14 cellular contexts compared by ENCODE assay signal in genomic region chr5:175656966-175657365, GRCh38. TPM values are rescaled to one million over a fixed set of nuclear protein-coding genes. Genes with fewer than 3 reads are reported as not detected.
A peak's percentile ranks its signal among the peaks of the same experiment; 100 is the strongest.
DNase-seq lines count a peak whose midpoint lies in the region; ATAC-seq and TF ChIP-seq lines count a peak whose summit lies in the region.
"Had no signal": no experiment of that assay in that cellular context is flagged by ENCODE, and none has a peak within 500 bp of the region (broad histone marks: within the 10 kb centered on the region; RNA-seq: fewer than 3 reads in every experiment).

No MANE protein-coding gene starts in this region.

- no peaks in the 10 kb centered on the region for H3K9me3 Mint-ChIP-seq in CD8-positive, alpha-beta memory T cell
- H3K9me3 Mint-ChIP-seq in activated T-helper 17 cell treated with anti-CD3 and anti-CD28 coated beads, Interleukin-2, amount 50 U/mL, for 72 hours = no peaks in the 10 kb centered on the region
- H3K9me3 Mint-ChIP-seq in immature natural killer cell = no peaks in the 10 kb centered on the region

- H3K18ac ChIP-seq in trophoblast cell (ENCODE audit: low read length) = no peak overlapping the region

- no peak overlapping the region for H3K14ac ChIP-seq in trophoblast cell (ENCODE audit: low read length)

- no peak overlapping the region for H3K27ac Mint-ChIP-seq in CD8-positive, alpha-beta memory T cell
- H3K27ac Mint-ChIP-seq in activated T-helper 17 cell treated with anti-CD3 and anti-CD28 coated beads, Interleukin-2, amount 50 U/mL, for 72 hours = peak overlapping the region; percentile 76
- no peak overlapping the region for H3K27ac Mint-ChIP-seq in immature natural killer cell

- no peak for ATAC-seq in activated T-helper 17 cell treated with anti-CD3 and anti-CD28 coated beads, Interleukin-2, amount 50 U/mL, for 72 hours (replicated peaks)
- ATAC-seq in omental fat pad (ENCODE audit: low FRiP score) (no peak), HG03039 (IDR thresholded peaks at IDR 0.05; ENCODE audit: unreplicated experiment) (no peak)
- ATAC-seq: left colon had no signal

- H3K9me3 ChIP-seq in BLaER1 (no peaks in the 10 kb centered on the region), trophoblast cell (ENCODE audit: insufficient read depth, low read depth, low read length) (peaks cover 4% of the 10 kb centered on the region), Peyer's patch (peaks cover 0 to 3% (median 0%) of the 10 kb centered on the region in 4 donors)
- no peaks in the 10 kb centered on the region for H3K9me3 ChIP-seq in CD8-positive, alpha-beta memory T cell (ENCODE audit: low read length)
- H3K9me3 ChIP-seq: psoas muscle had no signal

- H3K23ac ChIP-seq in trophoblast cell (ENCODE audit: low read length) = no peak overlapping the region

- no peaks in the 10 kb centered on the region for H3K79me1 ChIP-seq in trophoblast cell (ENCODE audit: low read length)

- H3K27me3 Mint-ChIP-seq in CD8-positive, alpha-beta memory T cell = peaks cover 12 to 15% of the 10 kb centered on the region in 2 donors
- no peaks in the 10 kb centered on the region for H3K27me3 Mint-ChIP-seq in activated T-helper 17 cell treated with anti-CD3 and anti-CD28 coated beads, Interleukin-2, amount 50 U/mL, for 72 hours
- H3K27me3 Mint-ChIP-seq in immature natural killer cell (ENCODE audit: low read depth in 3 of 3) = peaks cover 26 to 43% (median 27%) of the 10 kb centered on the region in 3 donors

- CTCF ChIA-PET in CD8-positive, alpha-beta memory T cell (lab: Charles Lee) = interaction anchor here (0.7 to 0.9 kb wide), 2 partner anchors 123 to 209 kb away, joined by 3 to 4 read pairs; no protein-coding TSS in a partner anchor

- H2BK12ac ChIP-seq in trophoblast cell (ENCODE audit: low read length) = no peak overlapping the region

- no peaks in the 10 kb centered on the region for H3K36me3 Mint-ChIP-seq in CD8-positive, alpha-beta memory T cell
- peaks cover 7% of the 10 kb centered on the region for H3K36me3 Mint-ChIP-seq in activated T-helper 17 cell treated with anti-CD3 and anti-CD28 coated beads, Interleukin-2, amount 50 U/mL, for 72 hours (ENCODE audit: low read depth)
- H3K36me3 Mint-ChIP-seq in immature natural killer cell = no peaks in the 10 kb centered on the region

- H3K4ac ChIP-seq in trophoblast cell (ENCODE audit: low read depth, low read length) = no peak overlapping the region

- peaks cover 67% of the 10 kb centered on the region for H3K4me1 ChIP-seq in BLaER1
- H3K4me1 ChIP-seq in CD8-positive, alpha-beta memory T cell (ENCODE audit: insufficient read depth, low read length) = peaks cover 74% of the 10 kb centered on the region
- H3K4me1 ChIP-seq in trophoblast cell (ENCODE audit: control insufficient read depth in 1 of 2, insufficient read depth in 2 of 2, low read length in 2 of 2) = peaks cover 9 to 12% of the 10 kb centered on the region in 2 experiments
- peaks cover 0 to 10% (median 0%) of the 10 kb centered on the region in 4 donors for H3K4me1 ChIP-seq in Peyer's patch
- H3K4me1 ChIP-seq: psoas muscle had no signal

- H2BK5ac ChIP-seq in trophoblast cell (ENCODE audit: low read depth, low read length, poor library complexity) = no peak overlapping the region

- H3K79me2 ChIP-seq in trophoblast cell (ENCODE audit: control insufficient read depth, insufficient read depth, low read length, poor library complexity) = no peaks in the 10 kb centered on the region

- no peak overlapping the region for H4K8ac ChIP-seq in trophoblast cell (ENCODE audit: low read depth, low read length)

- POLR2A ChIA-PET in CD8-positive, alpha-beta memory T cell (lab: Charles Lee) = no interaction called here

- H3K4me1 Mint-ChIP-seq in CD8-positive, alpha-beta memory T cell = peaks cover 65 to 74% (median 70%) of the 10 kb centered on the region in 3 donors
- H3K4me1 Mint-ChIP-seq in activated T-helper 17 cell treated with anti-CD3 and anti-CD28 coated beads, Interleukin-2, amount 50 U/mL, for 72 hours = peaks cover 54% of the 10 kb centered on the region
- H3K4me1 Mint-ChIP-seq in immature natural killer cell = peaks cover 39 to 50% of the 10 kb centered on the region in 2 donors

- H3K27me3 ChIP-seq in BLaER1 (no peaks in the 10 kb centered on the region), trophoblast cell (ENCODE audit: insufficient read depth, low read length) (peaks cover 8% of the 10 kb centered on the region), Peyer's patch (peaks cover 0 to 11% of the 10 kb centered on the region in 2 donors)
- no peaks in the 10 kb centered on the region for H3K27me3 ChIP-seq in CD8-positive, alpha-beta memory T cell (ENCODE audit: insufficient read depth, low read length, poor library complexity, severe bottlenecking)

- peak overlapping the region; percentile 95 for H3K4me2 ChIP-seq in BLaER1
- H3K4me2 ChIP-seq in trophoblast cell (ENCODE audit: low read length) = no peak overlapping the region

- no peak overlapping the region for H2AFZ ChIP-seq in trophoblast cell (ENCODE audit: insufficient read depth, low read length, poor library complexity)

- no peak overlapping the region for H2AK5ac ChIP-seq in trophoblast cell (ENCODE audit: low read length)

- no peak overlapping the region for H2BK120ac ChIP-seq in trophoblast cell (ENCODE audit: insufficient read depth, low read length, poor library complexity)

- H3K36me3 ChIP-seq in BLaER1 = peaks cover 8% of the 10 kb centered on the region; the same call in 1 of the 2 replicates
- no peaks in the 10 kb centered on the region for H3K36me3 ChIP-seq in CD8-positive, alpha-beta memory T cell (ENCODE audit: insufficient read depth, low read length)
- H3K36me3 ChIP-seq in trophoblast cell (ENCODE audit: control insufficient read depth in 1 of 2, insufficient read depth in 2 of 2, low read length in 2 of 2) = no peaks in the 10 kb centered on the region
- H3K36me3 ChIP-seq in Peyer's patch = no peaks in the 10 kb centered on the region

- no peak overlapping the region for H4K91ac ChIP-seq in trophoblast cell (ENCODE audit: low read depth, low read length)

- no peak for TF ChIP-seq POLR2A in Peyer's patch (IDR thresholded peaks at IDR 0.05)

- H4K12ac ChIP-seq in trophoblast cell (ENCODE audit: low read depth, low read length) = no peak overlapping the region

- peaks cover 16% of the 10 kb centered on the region for H4K20me1 ChIP-seq in BLaER1

- H3K4me3 ChIP-seq in BLaER1 (peak overlapping the region; percentile 93; the same call in 1 of the 2 replicates), trophoblast cell (ENCODE audit: low read depth, low read length) (no peak overlapping the region), Peyer's patch (no peak overlapping the region)
- H3K4me3 ChIP-seq in CD8-positive, alpha-beta memory T cell (ENCODE audit: low read length) = no peak overlapping the region

- no peak for DNase-seq in CD8-positive, alpha-beta memory T cell
- DNase-seq in immature natural killer cell (no peak), trophoblast cell (no peak), omental fat pad (ENCODE audit: low spot score) (no peak), Peyer's patch (no peak)
- DNase-seq: effector CD8-positive, alpha-beta T cell; KG1; left colon; NCI-H2171 treated with DMSO at 0.1 percent for 48 hours; psoas muscle had no signal

- no CpG with 5 or more reads among the region's 8 CpGs for WGBS in trophoblast cell (ENCODE audit: extremely low coverage, insufficient coverage, insufficient read length)

- no peak overlapping the region for H3K9ac ChIP-seq in BLaER1
- H3K9ac ChIP-seq in trophoblast cell (ENCODE audit: low read length) = no peak overlapping the region

- H3K27ac ChIP-seq in BLaER1 (no peak overlapping the region; the same call in 1 of the 2 replicates), trophoblast cell (ENCODE audit: low read depth, low read length) (no peak overlapping the region), Peyer's patch (no peak overlapping the region)
- no peak overlapping the region for H3K27ac ChIP-seq in CD8-positive, alpha-beta memory T cell (ENCODE audit: low read depth, low read length)
- H3K27ac ChIP-seq: psoas muscle had no signal

- no peak for TF ChIP-seq CTCF in omental fat pad (IDR thresholded peaks at IDR 0.05)
- TF ChIP-seq CTCF in Peyer's patch (IDR thresholded peaks at IDR 0.05) = no peak

- H3K4me3 Mint-ChIP-seq in CD8-positive, alpha-beta memory T cell = peak overlapping the region; percentile 79 to 92 (median 87)
- H3K4me3 Mint-ChIP-seq in activated T-helper 17 cell treated with anti-CD3 and anti-CD28 coated beads, Interleukin-2, amount 50 U/mL, for 72 hours = peak overlapping the region; percentile 86
- H3K4me3 Mint-ChIP-seq in immature natural killer cell = peak overlapping the region in 3 of 5 donors; percentile 11 to 82 (median 63)

RNA-seq across cellular contexts. Expression of gene HRH2, which starts 0.9 kb away (rescaled TPM):
- 10 to 100 TPM; 28.9 to 29.6 TPM for total RNA-seq in CD8-positive, alpha-beta memory T cell
- polyA plus RNA-seq in CD8-positive, alpha-beta memory T cell = 1.3 TPM
- total RNA-seq in activated T-helper 17 cell treated with anti-CD3 and anti-CD28 coated beads, Interleukin-2, amount 50 U/mL, for 72 hours = 1 to 10 TPM; 3.3 to 4.0 TPM
- under 1 TPM; 0.11 to 0.34 (median 0.14) TPM for polyA plus RNA-seq in immature natural killer cell
- polyA plus RNA-seq in trophoblast cell (2013) = 1.0 and 1.4 TPM in 2 replicates
- total RNA-seq in omental fat pad (10 to 100 TPM in 2 of 4 donors, 1 to 10 TPM in 2; 2.9 to 22.6 (median 10.4) TPM), Peyer's patch (1 to 10 TPM in 3 of 4 donors, under 1 TPM in 1; 0.83 to 8.6 (median 2.2) TPM)
- total RNA-seq: bronchial epithelial cell had no signal
